ENCODE assay signal across 1 cellular context in the genomic region with DNA sequence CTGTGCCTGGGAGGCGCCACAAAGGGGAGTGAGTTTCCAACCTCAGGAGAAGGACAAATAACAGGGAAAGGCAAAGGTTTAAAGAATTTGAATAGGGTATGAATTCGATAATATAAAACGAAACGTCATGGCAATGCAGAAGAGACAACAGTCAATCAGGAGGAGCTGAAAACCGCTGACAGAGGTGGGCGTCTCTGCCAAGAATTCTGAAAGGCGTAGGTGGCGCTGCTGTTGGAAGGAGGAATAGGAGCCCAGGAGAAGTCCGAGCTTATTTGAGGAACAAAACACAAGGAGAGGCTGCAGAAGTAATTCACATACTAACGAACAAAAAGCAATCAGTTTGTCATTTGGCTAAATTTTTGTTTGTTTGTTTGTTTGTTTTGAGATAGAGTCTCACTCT.
TF ChIP-seq lines count a peak whose summit lies in the region.

No MANE protein-coding gene starts in this region.

TF ChIP-seq in H1, 55 proteins besides CTCF, POLR2A, EP300 and RAD21 (continued from another document):
- TF ChIP-seq GABPA (IDR thresholded peaks at IDR 0.05; ENCODE audit: borderline replicate concordance, insufficient read depth, low read length): no peak
- TF ChIP-seq, protein P1, sequence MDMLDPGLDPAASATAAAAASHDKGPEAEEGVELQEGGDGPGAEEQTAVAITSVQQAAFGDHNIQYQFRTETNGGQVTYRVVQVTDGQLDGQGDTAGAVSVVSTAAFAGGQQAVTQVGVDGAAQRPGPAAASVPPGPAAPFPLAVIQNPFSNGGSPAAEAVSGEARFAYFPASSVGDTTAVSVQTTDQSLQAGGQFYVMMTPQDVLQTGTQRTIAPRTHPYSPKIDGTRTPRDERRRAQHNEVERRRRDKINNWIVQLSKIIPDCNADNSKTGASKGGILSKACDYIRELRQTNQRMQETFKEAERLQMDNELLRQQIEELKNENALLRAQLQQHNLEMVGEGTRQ (IDR thresholded peaks at IDR 0.05; ENCODE audit: low read length): no peak
- no peak for TF ChIP-seq RFX5 (IDR thresholded peaks at IDR 0.05; ENCODE audit: borderline replicate concordance, low read depth, low read length)
- no peak for TF ChIP-seq KDM4A (IDR thresholded peaks at IDR 0.05; ENCODE audit: low read depth, low read length, severe bottlenecking)
